8 cellular contexts compared by ENCODE assay signal in genomic region chr10:33126118-33126517, GRCh38.
DNase-seq lines count a peak whose midpoint lies in the region; FAIRE-seq and TF ChIP-seq lines count a peak whose summit lies in the region.

No MANE protein-coding gene starts in this region.

- CTCF ChIA-PET in GM10248 (lab: Yijun Ruan, JAX), result interaction anchor here (1.1 to 2.0 kb wide), 3 partner anchors 10 to 13 kb away, joined by 3 to 6 read pairs (median 4); no protein-coding TSS in a partner anchor

- no peaks in the 10 kb centered on the region for H3K27me3 ChIP-seq in ACC112 (ENCODE audit: insufficient read depth, low read length)
- H3K27me3 ChIP-seq in uterus, result no peaks in the 10 kb centered on the region
- no peaks in the 10 kb centered on the region for H3K27me3 ChIP-seq in transverse colon

- WGBS in transverse colon (ENCODE audit: low coverage in 1 of 2), 2 donors, result 65 to 74% methylated on average over 3 to 7 of the region's 7 CpGs

- no peak overlapping the region for H3K9ac ChIP-seq in kidney (ENCODE audit: low read length in 2 of 2)

- DNase-seq in Jurkat, Clone E6-1 (ENCODE audit: low read depth, low spot score), result peak; percentile 93
- no peak for DNase-seq in activated T-helper 2 cell treated with anti-CD3 and anti-CD28 coated beads, Interferon-gamma antibody, Interleukin-2, Interleukin-4, amounts not matched to agents 10 μg/mL and 5 μg/mL and 100 μg/mL, durations not matched to agents 14 hours and 24 hours and 36 hours (ENCODE audit: low spot score)
- DNase-seq in kidney (no peak), GM10248 (ENCODE audit: extremely low spot score) (no peak), GOT3 (lab: John Stamatoyannopoulos, UW) (no peak), uterus (no peak), transverse colon (no peak)

- H3K9me3 ChIP-seq in kidney (ENCODE audit: control insufficient read depth in 1 of 2, low read length in 2 of 2) (no peaks in the 10 kb centered on the region), uterus (no peaks in the 10 kb centered on the region), transverse colon (no peaks in the 10 kb centered on the region)

- peaks cover 51% of the 10 kb centered on the region for H3K4me1 ChIP-seq in ACC112 (ENCODE audit: control insufficient read depth, insufficient read depth, low read length, unreplicated experiment)
- peaks cover 4 to 7% of the 10 kb centered on the region in 2 donors for H3K4me1 ChIP-seq in kidney (ENCODE audit: control insufficient read depth in 1 of 2, insufficient read depth in 1 of 2, low read depth in 1 of 2, low read length in 2 of 2)
- no peaks in the 10 kb centered on the region for H3K4me1 ChIP-seq in uterus
- no peaks in the 10 kb centered on the region for H3K4me1 ChIP-seq in transverse colon

- no peaks in the 10 kb centered on the region for H3K79me2 ChIP-seq in ACC112 (ENCODE audit: control insufficient read depth, insufficient read depth, low read length, unreplicated experiment)

- in situ Hi-C loops in transverse colon (cut with MboI; ENCODE audit: low pct_ligation_motif_present in 1 of 4, low pct_unique_long_range_greater_than_20kb in 1 of 4, low sequenced_read_pairs in 3 of 4), result no loop called here

- H3K4me3 ChIP-seq in ACC112 (ENCODE audit: low read depth, low read length) (no peak overlapping the region), kidney (ENCODE audit: low read length in 2 of 2) (no peak overlapping the region), uterus (no peak overlapping the region), transverse colon (no peak overlapping the region)
- no peak overlapping the region for H3K4me3 ChIP-seq in Jurkat, Clone E6-1 (ENCODE audit: low read length)

- no peaks in the 10 kb centered on the region for H3K36me3 ChIP-seq in ACC112 (ENCODE audit: insufficient read depth, low read length)
- no peaks in the 10 kb centered on the region for H3K36me3 ChIP-seq in kidney (ENCODE audit: control insufficient read depth in 1 of 2, insufficient read depth in 2 of 2, low read length in 2 of 2)
- no peaks in the 10 kb centered on the region for H3K36me3 ChIP-seq in uterus
- no peaks in the 10 kb centered on the region for H3K36me3 ChIP-seq in transverse colon

- no peak for TF ChIP-seq CTCF in kidney (IDR thresholded peaks at IDR 0.05; ENCODE audit: borderline replicate concordance, extremely low read depth, insufficient read depth)
- no peak for TF ChIP-seq CTCF in GM10248 (IDR thresholded peaks at IDR 0.05; ENCODE audit: control extremely low read depth, extremely low read depth, low read depth, missing control alignments)
- no peak for TF ChIP-seq CTCF in uterus (IDR thresholded peaks at IDR 0.05)
- no peak for TF ChIP-seq CTCF in transverse colon (IDR thresholded peaks at IDR 0.05)

- peaks cover 50% of the 10 kb centered on the region for H3K4me1 Mint-ChIP-seq in activated T-helper 2 cell treated with anti-CD3 and anti-CD28 coated beads, Interferon-gamma antibody, Interleukin-2, Interleukin-4, amounts not matched to agents 10 μg/mL and 5 μg/mL and 100 μg/mL, durations not matched to agents 14 hours and 24 hours and 36 hours (ENCODE audit: low read depth)

- FAIRE-seq in kidney (lab: Jason Lieb, UNC), result no peak

- POLR2A ChIA-PET in GM10248 (lab: Yijun Ruan, JAX), result no interaction called here

- TF ChIP-seq POLR2A in uterus (IDR thresholded peaks at IDR 0.05) (no peak), transverse colon (IDR thresholded peaks at IDR 0.05) (no peak)

- H3K27me3 Mint-ChIP-seq in activated T-helper 2 cell treated with anti-CD3 and anti-CD28 coated beads, Interferon-gamma antibody, Interleukin-2, Interleukin-4, amounts not matched to agents 10 μg/mL and 5 μg/mL and 100 μg/mL, durations not matched to agents 14 hours and 24 hours and 36 hours (ENCODE audit: low read depth), result no peaks in the 10 kb centered on the region

- H3K4me3 Mint-ChIP-seq in activated T-helper 2 cell treated with anti-CD3 and anti-CD28 coated beads, Interferon-gamma antibody, Interleukin-2, Interleukin-4, amounts not matched to agents 10 μg/mL and 5 μg/mL and 100 μg/mL, durations not matched to agents 14 hours and 24 hours and 36 hours (ENCODE audit: low read depth), result no peak overlapping the region

- TF ChIP-seq EP300 in transverse colon (IDR thresholded peaks at IDR 0.05; ENCODE audit: low read depth), result no peak

- H3K27ac Mint-ChIP-seq in activated T-helper 2 cell treated with anti-CD3 and anti-CD28 coated beads, Interferon-gamma antibody, Interleukin-2, Interleukin-4, amounts not matched to agents 10 μg/mL and 5 μg/mL and 100 μg/mL, durations not matched to agents 14 hours and 24 hours and 36 hours, result peak overlapping the region; percentile 87

- intact Hi-C loops in activated T-helper 2 cell treated with anti-CD3 and anti-CD28 coated beads, Interferon-gamma antibody, Interleukin-2, Interleukin-4, amounts not matched to agents 10 μg/mL and 5 μg/mL and 100 μg/mL, durations not matched to agents 14 hours and 24 hours and 36 hours (cut with micrococcal nuclease), result no loop called here
- intact Hi-C loops in kidney (cut with DNase I) (no loop called here), uterus (cut with DNase I; ENCODE audit: low total_unique reads) (no loop called here), transverse colon (cut with DNase I; ENCODE audit: low total_unique reads) (no loop called here)

- H3K27ac ChIP-seq in ACC112 (ENCODE audit: low read depth, low read length) (peak overlapping the region; percentile 79), kidney (ENCODE audit: low read depth in 2 of 2, low read length in 2 of 2) (peak overlapping the region; percentile 59 to 90), uterus (peak overlapping the region in 1 of 2 donors; percentile 22), transverse colon (no peak overlapping the region)

- H3K9me3 Mint-ChIP-seq in activated T-helper 2 cell treated with anti-CD3 and anti-CD28 coated beads, Interferon-gamma antibody, Interleukin-2, Interleukin-4, amounts not matched to agents 10 μg/mL and 5 μg/mL and 100 μg/mL, durations not matched to agents 14 hours and 24 hours and 36 hours, result no peaks in the 10 kb centered on the region

- H2AFZ ChIP-seq in ACC112 (ENCODE audit: low read length, unreplicated experiment), result peak overlapping the region; percentile 86

- peaks cover 3% of the 10 kb centered on the region for H3K36me3 Mint-ChIP-seq in activated T-helper 2 cell treated with anti-CD3 and anti-CD28 coated beads, Interferon-gamma antibody, Interleukin-2, Interleukin-4, amounts not matched to agents 10 μg/mL and 5 μg/mL and 100 μg/mL, durations not matched to agents 14 hours and 24 hours and 36 hours (ENCODE audit: low read depth)

Comparison
In these comparisons a context has a peak if more than half of its experiments do, and no peak if none do; other contexts are left out.
1. H3K27ac ChIP-seq: peak in ACC112 (single experiment) and kidney (2 of 2); none in transverse colon (0 of 4).